Comparison of ENCODE assay signal across 8 cellular contexts in genomic region chr16:77722315-77723107, GRCh38. TPM values are rescaled to one million over a fixed set of nuclear protein-coding genes. Genes with fewer than 3 reads are reported as not detected.
DNase-seq lines count a peak whose midpoint lies in the region; ATAC-seq and TF ChIP-seq lines count a peak whose summit lies in the region.

Gene NUDT7, plus strand, starts transcription at chr16:77722514. Its CDS starts 69 bp downstream, at chr16:77722583.

- intact Hi-C loops in CD4-positive, alpha-beta memory T cell (cut with micrococcal nuclease) = loop anchor here (1.0 kb wide), 3 partner anchors 377 to 532 kb away; partner anchors contain the start of gene WWOX
- intact Hi-C loops in activated CD8-positive, alpha-beta T cell treated with anti-CD3 and anti-CD28 coated beads for 36 hours (cut with micrococcal nuclease) = loop anchor here (10.0 kb wide), 1 partner anchor 508 kb away; no protein-coding TSS in a partner anchor

- peak within 1 kb of the TSS; percentile 86 to 94 (median 90) for H3K4me3 Mint-ChIP-seq in CD4-positive, alpha-beta memory T cell
- H3K4me3 Mint-ChIP-seq in activated CD8-positive, alpha-beta T cell treated with anti-CD3 and anti-CD28 coated beads for 36 hours = peak within 1 kb of the TSS; percentile 84

- peak within 1 kb of the TSS; percentile 54 for H3K27ac ChIP-seq in CD4-positive, alpha-beta memory T cell (ENCODE audit: low read depth, low read length)
- peak within 1 kb of the TSS; percentile 86 for H3K27ac ChIP-seq in ectodermal cell (ENCODE audit: insufficient read depth, low read depth, low read length, poor library complexity, severe bottlenecking)
- H3K27ac ChIP-seq in lung (ENCODE audit: low read depth in 1 of 2, low read length in 1 of 2) = peak within 1 kb of the TSS; percentile 90 to 91

- peak within 1 kb of the TSS; percentile 51 to 94 (median 87) for H3K27ac Mint-ChIP-seq in CD4-positive, alpha-beta memory T cell
- H3K27ac Mint-ChIP-seq in activated CD8-positive, alpha-beta T cell treated with anti-CD3 and anti-CD28 coated beads for 36 hours = peak within 1 kb of the TSS; percentile 78

- TF ChIP-seq CTCF in activated CD8-positive, alpha-beta T cell treated with anti-CD3 and anti-CD28 coated beads for 36 hours (IDR thresholded peaks at IDR 0.05) = peak; percentile 19
- TF ChIP-seq CTCF in lung (IDR thresholded peaks at IDR 0.05; ENCODE audit: control extremely low read depth, extremely low read depth) = no peak

- peak; percentile 87 to 91 (median 89) for DNase-seq in CD4-positive, alpha-beta memory T cell
- DNase-seq in NCI-H748 (lab: John Stamatoyannopoulos, UW; ENCODE audit: unreplicated experiment) (peak; percentile 90), lung (ENCODE audit: low spot score) (peak; percentile 99)
- DNase-seq in activated CD8-positive, alpha-beta T cell treated with anti-CD3 and anti-CD28 coated beads for 36 hours = peak; percentile 99
- DNase-seq in stimulated activated CD4-positive, alpha-beta T cell treated with anti-CD3 and anti-CD28 coated beads, TNF-alpha, amount 100 ng/mL, for 24 hours (ENCODE audit: low read depth in 3 of 3) = peak; percentile 96 to 99 (median 99)

- H3K27me3 ChIP-seq in CD4-positive, alpha-beta memory T cell (ENCODE audit: insufficient read depth, low read length) = no peaks in the 10 kb centered on the region
- no peaks in the 10 kb centered on the region for H3K27me3 ChIP-seq in ectodermal cell (ENCODE audit: control insufficient read depth, insufficient read depth, low read length, poor library complexity, severe bottlenecking)
- H3K27me3 ChIP-seq in lung (ENCODE audit: control insufficient read depth, insufficient read depth) = no peaks in the 10 kb centered on the region

- 1 to 2% methylated on average over 55 of the region's 55 CpGs for WGBS in ectodermal cell, 2 experiments
- WGBS in lung, 2 donors = 1% methylated on average over 53 to 55 of the region's 55 CpGs

- H3K4me3 ChIP-seq in CD4-positive, alpha-beta memory T cell (ENCODE audit: low read length in 2 of 2) = peak within 1 kb of the TSS; percentile 55 to 77
- H3K4me3 ChIP-seq in ectodermal cell (ENCODE audit: insufficient read depth, low read depth, low read length) = peak within 1 kb of the TSS; percentile 79
- H3K4me3 ChIP-seq in lung = peak within 1 kb of the TSS; percentile 72

- H3K9me3 ChIP-seq in CD4-positive, alpha-beta memory T cell (ENCODE audit: control insufficient read depth in 1 of 2, low read length in 2 of 2) = no peaks in the 10 kb centered on the region
- no peaks in the 10 kb centered on the region for H3K9me3 ChIP-seq in ectodermal cell (ENCODE audit: control insufficient read depth, low read length)
- H3K9me3 ChIP-seq in lung (ENCODE audit: control insufficient read depth in 2 of 2, insufficient read depth in 1 of 2, low read length in 1 of 2) = no peaks in the 10 kb centered on the region

- peaks cover 9 to 17% (median 12%) of the 10 kb centered on the region in 4 donors for H3K4me1 Mint-ChIP-seq in CD4-positive, alpha-beta memory T cell
- peaks cover 14% of the 10 kb centered on the region for H3K4me1 Mint-ChIP-seq in activated CD8-positive, alpha-beta T cell treated with anti-CD3 and anti-CD28 coated beads for 36 hours (ENCODE audit: low read depth)

- H3K4me1 ChIP-seq in CD4-positive, alpha-beta memory T cell (ENCODE audit: insufficient read depth, low read length) = peaks cover 12% of the 10 kb centered on the region
- no peaks in the 10 kb centered on the region for H3K4me1 ChIP-seq in ectodermal cell (ENCODE audit: control insufficient read depth, insufficient read depth, low read length)
- peaks cover 3 to 4% of the 10 kb centered on the region in 2 donors for H3K4me1 ChIP-seq in lung (ENCODE audit: control insufficient read depth in 2 of 2, insufficient read depth in 2 of 2, low read length in 2 of 2)

- H3K36me3 ChIP-seq in CD4-positive, alpha-beta memory T cell (ENCODE audit: insufficient read depth, low read length) = no peaks in the 10 kb centered on the region
- H3K36me3 ChIP-seq in ectodermal cell (ENCODE audit: control insufficient read depth, insufficient read depth, low read length) = no peaks in the 10 kb centered on the region
- H3K36me3 ChIP-seq in lung (ENCODE audit: control insufficient read depth in 2 of 2, insufficient read depth in 2 of 2, low read length in 2 of 2) = peaks cover 0 to 4% of the 10 kb centered on the region in 2 donors

- peak; percentile 88 for ATAC-seq in GM19395 (IDR thresholded peaks at IDR 0.05; ENCODE audit: unreplicated experiment)
- peak; percentile 68 for ATAC-seq in HG03558 (IDR thresholded peaks at IDR 0.05; ENCODE audit: extremely low read depth, unreplicated experiment)
- ATAC-seq in activated CD8-positive, alpha-beta T cell treated with anti-CD3 and anti-CD28 coated beads for 36 hours = peak; percentile 99
- peak; percentile 99 for ATAC-seq in lung (ENCODE audit: insufficient read depth, low FRiP score)

- POLR2A ChIA-PET in CD4-positive, alpha-beta memory T cell (lab: Charles Lee; ENCODE audit: partially characterized antibody) = interaction anchor here (0.6 to 1.1 kb wide), 2 partner anchors 144 to 378 kb away, joined by 3 to 4 read pairs; no protein-coding TSS in a partner anchor
- POLR2A ChIA-PET in activated CD8-positive, alpha-beta T cell treated with anti-CD3 and anti-CD28 coated beads for 36 hours (lab: Charles Lee) = interaction anchor here (0.9 kb wide), 1 partner anchor 13 kb away, joined by 3 read pairs; no protein-coding TSS in a partner anchor

- H3K9me3 Mint-ChIP-seq in CD4-positive, alpha-beta memory T cell = peaks cover 0 to 2% (median 0%) of the 10 kb centered on the region in 8 donors
- H3K9me3 Mint-ChIP-seq in activated CD8-positive, alpha-beta T cell treated with anti-CD3 and anti-CD28 coated beads for 36 hours = no peaks in the 10 kb centered on the region

- H3K27me3 Mint-ChIP-seq in CD4-positive, alpha-beta memory T cell = peaks cover 0 to 2% of the 10 kb centered on the region in 2 donors
- H3K27me3 Mint-ChIP-seq in activated CD8-positive, alpha-beta T cell treated with anti-CD3 and anti-CD28 coated beads for 36 hours = no peaks in the 10 kb centered on the region

- peaks cover 7 to 14% of the 10 kb centered on the region in 2 donors for H3K36me3 Mint-ChIP-seq in CD4-positive, alpha-beta memory T cell
- H3K36me3 Mint-ChIP-seq in activated CD8-positive, alpha-beta T cell treated with anti-CD3 and anti-CD28 coated beads for 36 hours (ENCODE audit: low read depth) = peaks cover 10% of the 10 kb centered on the region

- CTCF ChIA-PET in CD4-positive, alpha-beta memory T cell (lab: Charles Lee; ENCODE audit: partially characterized antibody) = interaction anchor here (1.0 kb wide), 1 partner anchor 378 kb away, joined by 6 read pairs; the partner anchor contains the start of gene WWOX
- CTCF ChIA-PET in activated CD8-positive, alpha-beta T cell treated with anti-CD3 and anti-CD28 coated beads for 36 hours (lab: Charles Lee) = interaction anchor here (0.9 to 1.0 kb wide), 2 partner anchors 39 to 280 kb away, joined by 3 to 5 read pairs; no protein-coding TSS in a partner anchor

RNA-seq across cellular contexts. Expression of gene NUDT7, which starts in this region (rescaled TPM):
- 10 to 100 TPM in 1 of 2 experiments, 1 to 10 TPM in 1; 9.8 to 11.0 TPM for total RNA-seq in CD4-positive, alpha-beta memory T cell
- polyA plus RNA-seq in CD4-positive, alpha-beta memory T cell = 10 to 100 TPM; 11.9 to 17.4 TPM
- total RNA-seq in activated CD8-positive, alpha-beta T cell treated with anti-CD3 and anti-CD28 coated beads for 36 hours = 1 to 10 TPM; 6.4 to 8.0 TPM
- polyA plus RNA-seq in ectodermal cell (2013, experiment 1 of 4) = 13.2 TPM
- polyA plus RNA-seq in ectodermal cell (2013, experiment 2 of 4) = 15.4 TPM
- polyA plus RNA-seq in ectodermal cell (2013, experiment 3 of 4) = 14.3 TPM
- 16.2 TPM for polyA plus RNA-seq in ectodermal cell (2013, experiment 4 of 4)
- 10 to 100 TPM in 1 of 2 donors, 1 to 10 TPM in 1; 8.8 to 18.3 TPM for total RNA-seq in lung
- 10 to 100 TPM in 1 of 2 donors, 1 to 10 TPM in 1; 6.8 to 11.1 TPM for polyA plus RNA-seq in lung

Comparison
In these comparisons a context has a peak if more than half of its experiments do, and no peak if none do; other contexts are left out.
1. Peak in every context shown above with its lines: DNase-seq, ATAC-seq, H3K4me3 ChIP-seq and H3K27ac ChIP-seq.